ENCODE assay signal across 8 cellular contexts in genomic region chr6:154218787-154219186, GRCh38.
"Had no signal": no experiment of that assay in that cellular context is flagged by ENCODE, and none has a peak within 500 bp of the region (broad histone marks: within the 10 kb centered on the region; RNA-seq: fewer than 3 reads in every experiment).

No MANE protein-coding gene starts in this region.

- H3K27me3 Mint-ChIP-seq: naive B cell had no signal

- H3K36me3 Mint-ChIP-seq: naive B cell had no signal

- H3K4me3 Mint-ChIP-seq: naive B cell had no signal

- H3K27ac ChIP-seq: cardiac muscle cell, psoas muscle, sigmoid colon, upper lobe of left lung had no signal

- H3K9me3 Mint-ChIP-seq: naive B cell had no signal

- H3K4me3 ChIP-seq: cardiac muscle cell, psoas muscle, sigmoid colon, upper lobe of left lung had no signal

- ATAC-seq: left colon, psoas muscle had no signal

- DNase-seq: effector CD4-positive, alpha-beta T cell; foreskin melanocyte; left colon; naive B cell; psoas muscle; sigmoid colon; upper lobe of left lung had no signal

- H3K27me3 ChIP-seq: cardiac muscle cell, sigmoid colon, upper lobe of left lung had no signal

- H3K4me1 Mint-ChIP-seq: naive B cell had no signal
